In genomic region chr1:1406821-1407100, GRCh38 we compare ENCODE assay signal across 8 cellular contexts. TPM values are rescaled to one million over a fixed set of nuclear protein-coding genes. Genes with fewer than 3 reads are reported as not detected.
DNase-seq lines count a peak whose midpoint lies in the region.

No MANE protein-coding gene starts in this region.

- no peaks in the 10 kb centered on the region for H3K27me3 Mint-ChIP-seq in activated T-cell treated with anti-CD3 and anti-CD28 coated beads, Interleukin-2, amount 50 U/mL, for 24 hours
- H3K27me3 Mint-ChIP-seq in activated CD4-positive, alpha-beta memory T cell treated with anti-CD3 and anti-CD28 coated beads for 36 hours, result no peaks in the 10 kb centered on the region

- POLR2A ChIA-PET in activated CD4-positive, alpha-beta memory T cell treated with anti-CD3 and anti-CD28 coated beads for 36 hours (lab: Charles Lee), result interaction anchor here (0.6 to 1.6 kb wide), 5 partner anchors 8 to 134 kb away, joined by 3 to 17 read pairs (median 3); partner anchors contain the start of genes CCNL2 and UBE2J2

- DNase-seq in activated T-cell treated with anti-CD3 and anti-CD28 coated beads, Interleukin-2, amount 50 U/mL, for 24 hours, result no peak
- DNase-seq in activated T-cell treated with anti-CD3 and anti-CD28 coated beads for 4 hours (no peak), HuH-7.5 (ENCODE audit: low spot score) (no peak), superior temporal gyrus (ENCODE audit: extremely low spot score) (no peak), SKM-1 (lab: John Stamatoyannopoulos, UW; ENCODE audit: unreplicated experiment) (no peak)
- DNase-seq in activated CD4-positive, alpha-beta memory T cell treated with anti-CD3 and anti-CD28 coated beads for 36 hours, result no peak

- peak overlapping the region; percentile 96 for H3K4me3 Mint-ChIP-seq in activated T-cell treated with anti-CD3 and anti-CD28 coated beads, Interleukin-2, amount 50 U/mL, for 24 hours
- peak overlapping the region; percentile 93 for H3K4me3 Mint-ChIP-seq in activated CD4-positive, alpha-beta memory T cell treated with anti-CD3 and anti-CD28 coated beads for 36 hours

- H3K27ac ChIP-seq in stomach smooth muscle (ENCODE audit: low read length), result peak overlapping the region; percentile 70

- H3K9me3 Mint-ChIP-seq in activated T-cell treated with anti-CD3 and anti-CD28 coated beads, Interleukin-2, amount 50 U/mL, for 24 hours, result no peaks in the 10 kb centered on the region
- H3K9me3 Mint-ChIP-seq in activated CD4-positive, alpha-beta memory T cell treated with anti-CD3 and anti-CD28 coated beads for 36 hours, result no peaks in the 10 kb centered on the region

- H3K9me3 ChIP-seq in stomach smooth muscle (ENCODE audit: control insufficient read depth in 2 of 2, low read length in 2 of 2), result no peaks in the 10 kb centered on the region

- H3K9ac ChIP-seq in stomach smooth muscle (ENCODE audit: low read length in 2 of 2), result peak overlapping the region; percentile 84 to 91

- peaks cover 37% of the 10 kb centered on the region for H3K4me1 ChIP-seq in stomach smooth muscle (ENCODE audit: control insufficient read depth, insufficient read depth, low read length)

- H3K36me3 ChIP-seq in stomach smooth muscle (ENCODE audit: control insufficient read depth in 2 of 2, insufficient read depth in 2 of 2, low read length in 2 of 2), result peaks cover 13 to 21% of the 10 kb centered on the region in 2 donors

- H3K27ac Mint-ChIP-seq in activated T-cell treated with anti-CD3 and anti-CD28 coated beads, Interleukin-2, amount 50 U/mL, for 24 hours, result peak overlapping the region; percentile 96
- H3K27ac Mint-ChIP-seq in activated CD4-positive, alpha-beta memory T cell treated with anti-CD3 and anti-CD28 coated beads for 36 hours, result peak overlapping the region; percentile 87

- peaks cover 61% of the 10 kb centered on the region for H3K4me1 Mint-ChIP-seq in activated T-cell treated with anti-CD3 and anti-CD28 coated beads, Interleukin-2, amount 50 U/mL, for 24 hours (ENCODE audit: low read depth)
- H3K4me1 Mint-ChIP-seq in activated CD4-positive, alpha-beta memory T cell treated with anti-CD3 and anti-CD28 coated beads for 36 hours (ENCODE audit: low read depth), result peaks cover 50% of the 10 kb centered on the region

- no peaks in the 10 kb centered on the region for H3K27me3 ChIP-seq in stomach smooth muscle (ENCODE audit: control insufficient read depth in 1 of 2, insufficient read depth in 2 of 2, low read length in 2 of 2)

- intact Hi-C loops in activated CD4-positive, alpha-beta memory T cell treated with anti-CD3 and anti-CD28 coated beads for 36 hours (cut with micrococcal nuclease), result loop anchor here (1.0 to 10.0 kb wide), 3 partner anchors 7 to 98 kb away; partner anchors contain the start of genes AURKAIP1 and CCNL2

- H3K4me3 ChIP-seq in iPS-11a (ENCODE audit: low read depth, low read length) (peak overlapping the region; percentile 92), stomach smooth muscle (ENCODE audit: low read length in 2 of 2) (peak overlapping the region; percentile 92 to 94)

- CTCF ChIA-PET in activated CD4-positive, alpha-beta memory T cell treated with anti-CD3 and anti-CD28 coated beads for 36 hours (lab: Charles Lee), result interaction anchor here (1.6 to 1.9 kb wide), 2 partner anchors 31 to 35 kb away, joined by 5 to 11 read pairs; partner anchors contain the start of gene AURKAIP1

- H3K36me3 Mint-ChIP-seq in activated T-cell treated with anti-CD3 and anti-CD28 coated beads, Interleukin-2, amount 50 U/mL, for 24 hours (ENCODE audit: low read depth), result peaks cover 88% of the 10 kb centered on the region
- H3K36me3 Mint-ChIP-seq in activated CD4-positive, alpha-beta memory T cell treated with anti-CD3 and anti-CD28 coated beads for 36 hours, result peaks cover 49% of the 10 kb centered on the region

RNA-seq across cellular contexts. Expression of gene MRPL20, which starts 0.3 kb away (rescaled TPM):
- 100 to 1,000 TPM; 122 to 123 TPM for total RNA-seq in activated CD4-positive, alpha-beta memory T cell treated with anti-CD3 and anti-CD28 coated beads for 36 hours

RNA-seq across cellular contexts. Expression of gene CCNL2, which starts 7.6 kb away (rescaled TPM):
- total RNA-seq in activated CD4-positive, alpha-beta memory T cell treated with anti-CD3 and anti-CD28 coated beads for 36 hours, result 100 to 1,000 TPM in 1 of 2 experiments, 10 to 100 TPM in 1; 96.0 to 108 TPM

RNA-seq across cellular contexts. Expression of gene ANKRD65, which starts 14.3 kb away (rescaled TPM):
- total RNA-seq in activated CD4-positive, alpha-beta memory T cell treated with anti-CD3 and anti-CD28 coated beads for 36 hours, result not detected

RNA-seq across cellular contexts. Expression of gene VWA1, which starts 28.7 kb away (rescaled TPM):
- under 1 TPM; 0.69 to 0.92 TPM for total RNA-seq in activated CD4-positive, alpha-beta memory T cell treated with anti-CD3 and anti-CD28 coated beads for 36 hours

RNA-seq across cellular contexts. Expression of gene AURKAIP1, which starts 31.8 kb away (rescaled TPM):
- total RNA-seq in activated CD4-positive, alpha-beta memory T cell treated with anti-CD3 and anti-CD28 coated beads for 36 hours, result 100 to 1,000 TPM; 124 to 131 TPM
